In genomic region chr6:169384291-169384690, GRCh38 we compare ENCODE assay signal across 5 cellular contexts.
"Had no signal": no experiment of that assay in that cellular context is flagged by ENCODE, and none has a peak within 500 bp of the region (broad histone marks: within the 10 kb centered on the region; RNA-seq: fewer than 3 reads in every experiment).

No MANE protein-coding gene starts in this region.

- H3K4me3 ChIP-seq: K562 had no signal

- DNase-seq: IMR-90, KBM-7 had no signal

- ATAC-seq: HepG2, K562 had no signal

- H3K27ac ChIP-seq: HL-60 had no signal
